Comparison of ENCODE assay signal across 2 cellular contexts in the genomic region with DNA sequence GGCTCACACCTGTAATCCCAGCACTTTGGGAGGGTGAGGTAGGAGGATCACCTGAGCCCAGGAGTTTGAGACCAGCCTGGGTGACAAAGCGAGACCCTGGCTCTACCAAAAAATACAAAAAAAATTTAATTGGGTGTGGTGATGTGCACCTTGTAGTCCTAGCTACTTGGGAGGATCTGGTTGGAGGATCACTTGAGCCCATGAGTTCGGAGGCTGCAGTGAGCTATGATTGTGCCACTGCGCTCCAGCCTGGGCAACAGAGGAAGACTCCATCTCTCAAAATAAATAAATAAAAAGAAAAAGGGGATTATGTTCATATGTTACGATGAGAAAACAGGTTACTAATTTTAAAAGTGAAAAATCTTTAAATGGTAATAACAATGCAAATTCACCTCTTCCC.
TF ChIP-seq lines count a peak whose summit lies in the region.

No MANE protein-coding gene starts in this region.

TF ChIP-seq in SK-N-SH, 30 proteins besides CTCF, POLR2A, EP300 and RAD21 (continued from another document):
- TF ChIP-seq, protein P1, sequence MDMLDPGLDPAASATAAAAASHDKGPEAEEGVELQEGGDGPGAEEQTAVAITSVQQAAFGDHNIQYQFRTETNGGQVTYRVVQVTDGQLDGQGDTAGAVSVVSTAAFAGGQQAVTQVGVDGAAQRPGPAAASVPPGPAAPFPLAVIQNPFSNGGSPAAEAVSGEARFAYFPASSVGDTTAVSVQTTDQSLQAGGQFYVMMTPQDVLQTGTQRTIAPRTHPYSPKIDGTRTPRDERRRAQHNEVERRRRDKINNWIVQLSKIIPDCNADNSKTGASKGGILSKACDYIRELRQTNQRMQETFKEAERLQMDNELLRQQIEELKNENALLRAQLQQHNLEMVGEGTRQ (IDR thresholded peaks at IDR 0.05; ENCODE audit: borderline replicate concordance, low read depth, low read length): no peak
- TF ChIP-seq TCF12 (IDR thresholded peaks at IDR 0.05) (no peak), TAF1 (IDR thresholded peaks at IDR 0.05; ENCODE audit: borderline replicate concordance, low read depth, low read length) (no peak), FOXM1 (IDR thresholded peaks at IDR 0.05; ENCODE audit: low read depth) (no peak), PBX3 (IDR thresholded peaks at IDR 0.05) (no peak), CHD2 (IDR thresholded peaks at IDR 0.05; ENCODE audit: low read length, partially characterized antibody) (no peak)
- TF ChIP-seq, protein P2, sequence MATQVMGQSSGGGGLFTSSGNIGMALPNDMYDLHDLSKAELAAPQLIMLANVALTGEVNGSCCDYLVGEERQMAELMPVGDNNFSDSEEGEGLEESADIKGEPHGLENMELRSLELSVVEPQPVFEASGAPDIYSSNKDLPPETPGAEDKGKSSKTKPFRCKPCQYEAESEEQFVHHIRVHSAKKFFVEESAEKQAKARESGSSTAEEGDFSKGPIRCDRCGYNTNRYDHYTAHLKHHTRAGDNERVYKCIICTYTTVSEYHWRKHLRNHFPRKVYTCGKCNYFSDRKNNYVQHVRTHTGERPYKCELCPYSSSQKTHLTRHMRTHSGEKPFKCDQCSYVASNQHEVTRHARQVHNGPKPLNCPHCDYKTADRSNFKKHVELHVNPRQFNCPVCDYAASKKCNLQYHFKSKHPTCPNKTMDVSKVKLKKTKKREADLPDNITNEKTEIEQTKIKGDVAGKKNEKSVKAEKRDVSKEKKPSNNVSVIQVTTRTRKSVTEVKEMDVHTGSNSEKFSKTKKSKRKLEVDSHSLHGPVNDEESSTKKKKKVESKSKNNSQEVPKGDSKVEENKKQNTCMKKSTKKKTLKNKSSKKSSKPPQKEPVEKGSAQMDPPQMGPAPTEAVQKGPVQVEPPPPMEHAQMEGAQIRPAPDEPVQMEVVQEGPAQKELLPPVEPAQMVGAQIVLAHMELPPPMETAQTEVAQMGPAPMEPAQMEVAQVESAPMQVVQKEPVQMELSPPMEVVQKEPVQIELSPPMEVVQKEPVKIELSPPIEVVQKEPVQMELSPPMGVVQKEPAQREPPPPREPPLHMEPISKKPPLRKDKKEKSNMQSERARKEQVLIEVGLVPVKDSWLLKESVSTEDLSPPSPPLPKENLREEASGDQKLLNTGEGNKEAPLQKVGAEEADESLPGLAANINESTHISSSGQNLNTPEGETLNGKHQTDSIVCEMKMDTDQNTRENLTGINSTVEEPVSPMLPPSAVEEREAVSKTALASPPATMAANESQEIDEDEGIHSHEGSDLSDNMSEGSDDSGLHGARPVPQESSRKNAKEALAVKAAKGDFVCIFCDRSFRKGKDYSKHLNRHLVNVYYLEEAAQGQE (IDR thresholded peaks at IDR 0.05; ENCODE audit: low read depth, low read length): no peak
- TF ChIP-seq, protein P3, sequence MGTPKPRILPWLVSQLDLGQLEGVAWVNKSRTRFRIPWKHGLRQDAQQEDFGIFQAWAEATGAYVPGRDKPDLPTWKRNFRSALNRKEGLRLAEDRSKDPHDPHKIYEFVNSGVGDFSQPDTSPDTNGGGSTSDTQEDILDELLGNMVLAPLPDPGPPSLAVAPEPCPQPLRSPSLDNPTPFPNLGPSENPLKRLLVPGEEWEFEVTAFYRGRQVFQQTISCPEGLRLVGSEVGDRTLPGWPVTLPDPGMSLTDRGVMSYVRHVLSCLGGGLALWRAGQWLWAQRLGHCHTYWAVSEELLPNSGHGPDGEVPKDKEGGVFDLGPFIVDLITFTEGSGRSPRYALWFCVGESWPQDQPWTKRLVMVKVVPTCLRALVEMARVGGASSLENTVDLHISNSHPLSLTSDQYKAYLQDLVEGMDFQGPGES (IDR thresholded peaks at IDR 0.05; ENCODE audit: low read depth, low read length): no peak
TF ChIP-seq in SK-N-SH: peak in this region for 0.

TF ChIP-seq in SK-N-SH treated with all-trans-retinoic acid at 6 μM for 48 hours, 23 proteins besides CTCF, POLR2A, EP300 and RAD21 (continued from another document):
- TF ChIP-seq, protein P4, sequence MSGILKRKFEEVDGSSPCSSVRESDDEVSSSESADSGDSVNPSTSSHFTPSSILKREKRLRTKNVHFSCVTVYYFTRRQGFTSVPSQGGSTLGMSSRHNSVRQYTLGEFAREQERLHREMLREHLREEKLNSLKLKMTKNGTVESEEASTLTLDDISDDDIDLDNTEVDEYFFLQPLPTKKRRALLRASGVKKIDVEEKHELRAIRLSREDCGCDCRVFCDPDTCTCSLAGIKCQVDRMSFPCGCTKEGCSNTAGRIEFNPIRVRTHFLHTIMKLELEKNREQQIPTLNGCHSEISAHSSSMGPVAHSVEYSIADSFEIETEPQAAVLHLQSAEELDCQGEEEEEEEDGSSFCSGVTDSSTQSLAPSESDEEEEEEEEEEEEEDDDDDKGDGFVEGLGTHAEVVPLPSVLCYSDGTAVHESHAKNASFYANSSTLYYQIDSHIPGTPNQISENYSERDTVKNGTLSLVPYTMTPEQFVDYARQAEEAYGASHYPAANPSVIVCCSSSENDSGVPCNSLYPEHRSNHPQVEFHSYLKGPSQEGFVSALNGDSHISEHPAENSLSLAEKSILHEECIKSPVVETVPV (CRISPR knock-in tag; IDR thresholded peaks at IDR 0.05): no peak
- TF ChIP-seq ZNF565 (CRISPR knock-in tag; conservative IDR thresholded peaks at IDR 0.05; ENCODE audit: low read depth): no peak
- TF ChIP-seq, protein P5, sequence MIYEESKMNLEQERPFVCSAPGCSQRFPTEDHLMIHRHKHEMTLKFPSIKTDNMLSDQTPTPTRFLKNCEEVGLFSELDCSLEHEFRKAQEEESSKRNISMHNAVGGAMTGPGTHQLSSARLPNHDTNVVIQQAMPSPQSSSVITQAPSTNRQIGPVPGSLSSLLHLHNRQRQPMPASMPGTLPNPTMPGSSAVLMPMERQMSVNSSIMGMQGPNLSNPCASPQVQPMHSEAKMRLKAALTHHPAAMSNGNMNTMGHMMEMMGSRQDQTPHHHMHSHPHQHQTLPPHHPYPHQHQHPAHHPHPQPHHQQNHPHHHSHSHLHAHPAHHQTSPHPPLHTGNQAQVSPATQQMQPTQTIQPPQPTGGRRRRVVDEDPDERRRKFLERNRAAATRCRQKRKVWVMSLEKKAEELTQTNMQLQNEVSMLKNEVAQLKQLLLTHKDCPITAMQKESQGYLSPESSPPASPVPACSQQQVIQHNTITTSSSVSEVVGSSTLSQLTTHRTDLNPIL (CRISPR knock-in tag; IDR thresholded peaks at IDR 0.05; ENCODE audit: low read depth): no peak
- no peak for TF ChIP-seq ZFP3 (CRISPR knock-in tag; IDR thresholded peaks at IDR 0.05)
- no peak for TF ChIP-seq OSR1 (CRISPR knock-in tag; IDR thresholded peaks at IDR 0.05)
- no peak for TF ChIP-seq ESRRG (CRISPR knock-in tag; IDR thresholded peaks at IDR 0.05)
- TF ChIP-seq BACH2 (CRISPR knock-in tag; IDR thresholded peaks at IDR 0.05; ENCODE audit: borderline replicate concordance): no peak
- no peak for TF ChIP-seq ZNF70 (CRISPR knock-in tag; IDR thresholded peaks at IDR 0.05)
- no peak for TF ChIP-seq RARB (CRISPR knock-in tag; IDR thresholded peaks at IDR 0.05)
- TF ChIP-seq TCF4 (CRISPR knock-in tag; IDR thresholded peaks at IDR 0.05; ENCODE audit: borderline replicate concordance): no peak
- TF ChIP-seq SNAI2 (CRISPR knock-in tag; IDR thresholded peaks at IDR 0.05): no peak
- TF ChIP-seq POU6F1 (CRISPR knock-in tag; IDR thresholded peaks at IDR 0.05; ENCODE audit: borderline replicate concordance, low read depth): no peak
- TF ChIP-seq GLIS3 (CRISPR knock-in tag; IDR thresholded peaks at IDR 0.05): no peak
- TF ChIP-seq, protein P6, sequence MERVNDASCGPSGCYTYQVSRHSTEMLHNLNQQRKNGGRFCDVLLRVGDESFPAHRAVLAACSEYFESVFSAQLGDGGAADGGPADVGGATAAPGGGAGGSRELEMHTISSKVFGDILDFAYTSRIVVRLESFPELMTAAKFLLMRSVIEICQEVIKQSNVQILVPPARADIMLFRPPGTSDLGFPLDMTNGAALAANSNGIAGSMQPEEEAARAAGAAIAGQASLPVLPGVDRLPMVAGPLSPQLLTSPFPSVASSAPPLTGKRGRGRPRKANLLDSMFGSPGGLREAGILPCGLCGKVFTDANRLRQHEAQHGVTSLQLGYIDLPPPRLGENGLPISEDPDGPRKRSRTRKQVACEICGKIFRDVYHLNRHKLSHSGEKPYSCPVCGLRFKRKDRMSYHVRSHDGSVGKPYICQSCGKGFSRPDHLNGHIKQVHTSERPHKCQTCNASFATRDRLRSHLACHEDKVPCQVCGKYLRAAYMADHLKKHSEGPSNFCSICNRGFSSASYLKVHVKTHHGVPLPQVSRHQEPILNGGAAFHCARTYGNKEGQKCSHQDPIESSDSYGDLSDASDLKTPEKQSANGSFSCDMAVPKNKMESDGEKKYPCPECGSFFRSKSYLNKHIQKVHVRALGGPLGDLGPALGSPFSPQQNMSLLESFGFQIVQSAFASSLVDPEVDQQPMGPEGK (CRISPR knock-in tag; IDR thresholded peaks at IDR 0.05; ENCODE audit: borderline replicate concordance): no peak
